In genomic region chr6:157989541-157990289, GRCh38 we compare ENCODE assay signal across 8 cellular contexts. TPM values are rescaled to one million over a fixed set of nuclear protein-coding genes. Genes with fewer than 3 reads are reported as not detected.
DNase-seq lines count a peak whose midpoint lies in the region; ATAC-seq and TF ChIP-seq lines count a peak whose summit lies in the region.

No MANE protein-coding gene starts in this region.

- no peaks in the 10 kb centered on the region for H3K36me3 Mint-ChIP-seq in CD4-positive, alpha-beta T cell (ENCODE audit: low read depth)

- peak overlapping the region; percentile 87 for H3K27ac Mint-ChIP-seq in CD4-positive, alpha-beta T cell

- peak overlapping the region; percentile 55 for H3K27ac ChIP-seq in CD4-positive, alpha-beta T cell (ENCODE audit: low read depth, low read length)
- no peak overlapping the region for H3K27ac ChIP-seq in cardiac muscle cell

- peaks cover 85% of the 10 kb centered on the region for H3K4me1 Mint-ChIP-seq in CD4-positive, alpha-beta T cell (ENCODE audit: low read depth)

- no peaks in the 10 kb centered on the region for H3K27me3 ChIP-seq in CD4-positive, alpha-beta T cell (ENCODE audit: control insufficient read depth, insufficient read depth, low read length)
- H3K27me3 ChIP-seq in cardiac muscle cell: no peaks in the 10 kb centered on the region
- H3K27me3 ChIP-seq in skeletal muscle satellite cell (ENCODE audit: control insufficient read depth, insufficient read depth, low read length): no peaks in the 10 kb centered on the region

- ATAC-seq in CD4-positive, alpha-beta T cell (ENCODE audit: poor library complexity): peak; percentile 22
- no peak for ATAC-seq in HG03159 (IDR thresholded peaks at IDR 0.05; ENCODE audit: unreplicated experiment)

- intact Hi-C loops in CD4-positive, alpha-beta T cell (cut with DNase I, micrococcal nuclease): loop anchor here in 1 of 2 experiments (10.0 kb wide), 1 partner anchor 965 kb away; no protein-coding TSS in a partner anchor

- H3K4me2 ChIP-seq in skeletal muscle satellite cell (ENCODE audit: low read length): peak overlapping the region; percentile 68

- no peak overlapping the region for H3K4me3 ChIP-seq in cardiac muscle cell
- H3K4me3 ChIP-seq in skeletal muscle satellite cell (ENCODE audit: low read length): peak overlapping the region; percentile 25

- H3K36me3 ChIP-seq in cardiac muscle cell: no peaks in the 10 kb centered on the region
- H3K36me3 ChIP-seq in skeletal muscle satellite cell (ENCODE audit: insufficient read depth, low read length): no peaks in the 10 kb centered on the region

- H3K4me1 ChIP-seq in cardiac muscle cell (ENCODE audit: low read depth) (no peaks in the 10 kb centered on the region), skeletal muscle satellite cell (ENCODE audit: control insufficient read depth, insufficient read depth, low read length) (peaks cover 47% of the 10 kb centered on the region)

- CTCF ChIA-PET in CD4-positive, alpha-beta T cell (lab: Charles Lee): interaction anchor here (1.9 kb wide), 1 partner anchor 37 kb away, joined by 7 read pairs; no protein-coding TSS in a partner anchor

- H3K4me3 Mint-ChIP-seq in CD4-positive, alpha-beta T cell: peak overlapping the region; percentile 86

- DNase-seq in CD4-positive, alpha-beta T cell: no peak
- peak; percentile 72 for DNase-seq in LoVo (ENCODE audit: low spot score)
- DNase-seq in activated T-cell treated with anti-CD3 and anti-CD28 coated beads, Interleukin-2, amount 50 U/mL, for 48 hours: peak; percentile 37 to 45
- DNase-seq in cardiac muscle cell (ENCODE audit: low read depth in 1 of 2, low spot score in 1 of 2): peak; percentile 15 to 46
- no peak for DNase-seq in HPDE6-E6E7 (ENCODE audit: extremely low spot score)
- DNase-seq in DMS114 treated with DMSO at 0.1 percent for 48 hours (lab: John Stamatoyannopoulos, UW; ENCODE audit: unreplicated experiment): no peak

- no peaks in the 10 kb centered on the region for H3K27me3 Mint-ChIP-seq in CD4-positive, alpha-beta T cell

- POLR2A ChIA-PET in CD4-positive, alpha-beta T cell (lab: Charles Lee): interaction anchor here (0.6 to 1.9 kb wide), 2 partner anchors 8 to 69 kb away, joined by 3 to 18 read pairs; partner anchors contain the start of gene SYNJ2

- peak overlapping the region; percentile 26 for H3K9ac ChIP-seq in skeletal muscle satellite cell (ENCODE audit: low read depth, low read length)

- H3K9me3 ChIP-seq in CD4-positive, alpha-beta T cell (ENCODE audit: control insufficient read depth, low read length): no peaks in the 10 kb centered on the region
- H3K9me3 ChIP-seq in cardiac muscle cell (ENCODE audit: low read depth) (no peaks in the 10 kb centered on the region), skeletal muscle satellite cell (replicated peaks; ENCODE audit: low read length) (no peaks in the 10 kb centered on the region)

- TF ChIP-seq CTCF in CD4-positive, alpha-beta T cell (IDR thresholded peaks at IDR 0.05): no peak
- TF ChIP-seq CTCF in cardiac muscle cell (IDR thresholded peaks at IDR 0.05; ENCODE audit: low read depth, low read length): peak; percentile 2

- no peaks in the 10 kb centered on the region for H3K9me3 Mint-ChIP-seq in CD4-positive, alpha-beta T cell

RNA-seq across cellular contexts. Expression of gene SYNJ2, which starts 8.1 kb away (rescaled TPM):
- 10 to 100 TPM; 34.6 to 38.0 TPM for total RNA-seq in CD4-positive, alpha-beta T cell
- total RNA-seq in cardiac muscle cell: 1.3 and 2.9 TPM in 2 replicates
- polyA plus RNA-seq in cardiac muscle cell: 2.1 and 2.8 TPM in 2 replicates
- total RNA-seq in skeletal muscle satellite cell (2012; rRNA removed): 23.6 and 32.5 TPM in 2 replicates

Comparison
In these comparisons a context has a peak if more than half of its experiments do, and no peak if none do; other contexts are left out.
1. DNase-seq: peak in LoVo (single experiment), activated T-cell treated with anti-CD3 and anti-CD28 coated beads, Interleukin-2, amount 50 U/mL, for 48 hours (2 of 2) and cardiac muscle cell (2 of 2); none in CD4-positive, alpha-beta T cell (0 of 10), HPDE6-E6E7 (single experiment) and DMS114 treated with DMSO at 0.1 percent for 48 hours (single experiment).